9 cellular contexts compared by ENCODE assay signal in genomic region chr1:119713538-119714456, GRCh38. TPM values are rescaled to one million over a fixed set of nuclear protein-coding genes. Genes with fewer than 3 reads are reported as not detected.
DNase-seq lines count a peak whose midpoint lies in the region; ATAC-seq and TF ChIP-seq lines count a peak whose summit lies in the region.
"Had no signal": no experiment of that assay in that cellular context is flagged by ENCODE, and none has a peak within 500 bp of the region (broad histone marks: within the 10 kb centered on the region; RNA-seq: fewer than 3 reads in every experiment).

No MANE protein-coding gene starts in this region.

- ATAC-seq in IMR-90 (ENCODE audit: low read depth): no peak
- no peak for ATAC-seq in activated T-helper 17 cell treated with anti-CD3 and anti-CD28 coated beads, Interleukin-2, amount 50 U/mL, for 72 hours (replicated peaks)
- no peak for ATAC-seq in stimulated activated memory B cell treated with anti-CD40 and anti-IgM and Interleukin-4, amounts not matched to agents 10 μg/mL and 1 μg/mL and 100 μg/mL, for 72 hours
- ATAC-seq in HG03095 (IDR thresholded peaks at IDR 0.05; ENCODE audit: unreplicated experiment): no peak

- WGBS in IMR-90 (ENCODE audit: extremely low coverage in 2 of 2, insufficient read length in 1 of 2), 2 experiments: 57% methylated on average over 1 of the region's 8 CpGs; no CpG with 5 or more reads in 1 of the 2 experiments
- WGBS in hepatocyte (ENCODE audit: low lambda C conversion rate, missing lambda C conversion rate): 48% methylated on average over 8 of the region's 8 CpGs

- H3K9me1 ChIP-seq in IMR-90 (ENCODE audit: insufficient read depth, low read length): peaks cover 32% of the 10 kb centered on the region

- peak overlapping the region; percentile 97 for H3K4ac ChIP-seq in IMR-90 (ENCODE audit: low read depth, low read length)

- no peaks in the 10 kb centered on the region for H3K9me2 ChIP-seq in hepatocyte (replicated peaks; ENCODE audit: insufficient read depth)

- peaks cover 66% of the 10 kb centered on the region for H3K79me2 ChIP-seq in hepatocyte

- peak overlapping the region; percentile 96 for H4K91ac ChIP-seq in IMR-90 (ENCODE audit: insufficient read depth, low read depth, low read length)

- TF ChIP-seq RAD21 in IMR-90 (IDR thresholded peaks at IDR 0.05; ENCODE audit: low read length): no peak

- peak overlapping the region; percentile 78 for H2BK20ac ChIP-seq in IMR-90 (ENCODE audit: low read depth, low read length)

- H3K9me3 ChIP-seq in IMR-90 (ENCODE audit: control insufficient read depth, insufficient read depth, low read length): no peaks in the 10 kb centered on the region
- H3K9me3 ChIP-seq in hepatocyte (ENCODE audit: low read depth): no peaks in the 10 kb centered on the region
- H3K9me3 ChIP-seq: neutrophil had no signal

- TF ChIP-seq CTCF in BJ (IDR thresholded peaks at IDR 0.05; ENCODE audit: insufficient read depth, low read depth, low read length) (no peak), IMR-90 (conservative IDR thresholded peaks at IDR 0.05; ENCODE audit: low read depth, low read length) (no peak), hepatocyte (IDR thresholded peaks at IDR 0.05; ENCODE audit: poor library complexity) (no peak)

- H2AK5ac ChIP-seq in IMR-90 (ENCODE audit: low read depth, low read length): peak overlapping the region; percentile 95

- intact Hi-C loops in IMR-90 (cut with micrococcal nuclease): loop anchor here (5.0 kb wide), 2 partner anchors 66 to 1786 kb away; partner anchors contain the start of genes GDAP2, WDR3 and ZNF697

- H2AFZ ChIP-seq in IMR-90 (replicated peaks; ENCODE audit: low read length, poor library complexity) (peak overlapping the region; percentile 91), hepatocyte (peak overlapping the region; percentile 76)

- peak overlapping the region; percentile 98 for H2AK9ac ChIP-seq in IMR-90 (replicated peaks; ENCODE audit: low read depth, low read length, poor library complexity)

- H3K79me1 ChIP-seq in IMR-90 (ENCODE audit: low read depth in 1 of 2, low read length in 2 of 2): peaks cover 35 to 54% of the 10 kb centered on the region in 2 experiments

- peak overlapping the region; percentile 37 for H2BK5ac ChIP-seq in IMR-90 (ENCODE audit: low read depth, low read length, poor library complexity, severe bottlenecking)

- DNase-seq in BJ (ENCODE audit: low read depth) (no peak), IMR-90 (peak; percentile 24), hepatocyte (ENCODE audit: low spot score) (peak; percentile 21), RPMI8226 (no peak), SW 1271 (lab: John Stamatoyannopoulos, UW) (no peak)

- H3K36me3 ChIP-seq in BJ (ENCODE audit: control insufficient read depth, insufficient read depth, low read length) (no peaks in the 10 kb centered on the region), IMR-90 (ENCODE audit: control insufficient read depth, insufficient read depth, low read length) (no peaks in the 10 kb centered on the region), hepatocyte (replicated peaks; ENCODE audit: insufficient read depth, low read depth) (no peaks in the 10 kb centered on the region)
- H3K36me3 ChIP-seq: neutrophil had no signal

- H3K36me3 Mint-ChIP-seq in activated T-helper 17 cell treated with anti-CD3 and anti-CD28 coated beads, Interleukin-2, amount 50 U/mL, for 72 hours (ENCODE audit: low read depth): no peaks in the 10 kb centered on the region
- no peaks in the 10 kb centered on the region for H3K36me3 Mint-ChIP-seq in stimulated activated memory B cell treated with anti-CD40 and anti-IgM and Interleukin-4, amounts not matched to agents 10 μg/mL and 1 μg/mL and 100 μg/mL, for 72 hours

- H3K27ac ChIP-seq in IMR-90 (ENCODE audit: insufficient read depth, low read length) (peak overlapping the region; percentile 74), hepatocyte (peak overlapping the region; percentile 86)
- H3K27ac ChIP-seq: neutrophil had no signal

- H3K4me1 Mint-ChIP-seq in activated T-helper 17 cell treated with anti-CD3 and anti-CD28 coated beads, Interleukin-2, amount 50 U/mL, for 72 hours: peaks cover 4% of the 10 kb centered on the region
- peaks cover 25% of the 10 kb centered on the region for H3K4me1 Mint-ChIP-seq in stimulated activated memory B cell treated with anti-CD40 and anti-IgM and Interleukin-4, amounts not matched to agents 10 μg/mL and 1 μg/mL and 100 μg/mL, for 72 hours

- H3K56ac ChIP-seq in IMR-90 (ENCODE audit: extremely low read depth, insufficient read depth, low read length): peak overlapping the region; percentile 92; the same call in 1 of the 2 replicates

- H2BK120ac ChIP-seq in IMR-90 (ENCODE audit: low read depth, low read length): peak overlapping the region; percentile 89

- H2BK15ac ChIP-seq in IMR-90 (ENCODE audit: low read depth, low read length): peak overlapping the region; percentile 85; the same call in 2 of the 3 replicates

- peaks cover 19% of the 10 kb centered on the region for H3K4me1 ChIP-seq in IMR-90 (ENCODE audit: control insufficient read depth, insufficient read depth, low read length)
- peaks cover 37% of the 10 kb centered on the region for H3K4me1 ChIP-seq in hepatocyte (ENCODE audit: insufficient read depth)

- peak overlapping the region; percentile 95 for H3K23ac ChIP-seq in IMR-90 (ENCODE audit: low read depth, low read length)

- TF ChIP-seq POLR2A in IMR-90 (IDR thresholded peaks at IDR 0.05; ENCODE audit: low read depth, low read length): no peak

- peak overlapping the region; percentile 84 for H3K14ac ChIP-seq in IMR-90 (replicated peaks; ENCODE audit: low read depth, low read length)

- peak overlapping the region; percentile 88 for H3K9ac ChIP-seq in IMR-90 (ENCODE audit: low read depth, low read length)

- H3K27me3 ChIP-seq in BJ (ENCODE audit: control insufficient read depth, insufficient read depth, low read length): no peaks in the 10 kb centered on the region; the same call in 1 of the 2 replicates
- peaks cover 6% of the 10 kb centered on the region for H3K27me3 ChIP-seq in IMR-90 (ENCODE audit: control insufficient read depth, insufficient read depth, low read length)
- H3K27me3 ChIP-seq in hepatocyte: no peaks in the 10 kb centered on the region

- POLR2A ChIA-PET in BJ (lab: Charles Lee): no interaction called here
- POLR2A ChIA-PET in IMR-90 (lab: Charles Lee; ENCODE audit: unreplicated experiment): no interaction called here

- H3K9me3 Mint-ChIP-seq in activated T-helper 17 cell treated with anti-CD3 and anti-CD28 coated beads, Interleukin-2, amount 50 U/mL, for 72 hours: no peaks in the 10 kb centered on the region
- no peaks in the 10 kb centered on the region for H3K9me3 Mint-ChIP-seq in stimulated activated memory B cell treated with anti-CD40 and anti-IgM and Interleukin-4, amounts not matched to agents 10 μg/mL and 1 μg/mL and 100 μg/mL, for 72 hours

- H4K5ac ChIP-seq in IMR-90 (ENCODE audit: low read depth, low read length): peak overlapping the region; percentile 58

- peak overlapping the region; percentile 72 for H3K4me3 Mint-ChIP-seq in activated T-helper 17 cell treated with anti-CD3 and anti-CD28 coated beads, Interleukin-2, amount 50 U/mL, for 72 hours
- peak overlapping the region; percentile 75 for H3K4me3 Mint-ChIP-seq in stimulated activated memory B cell treated with anti-CD40 and anti-IgM and Interleukin-4, amounts not matched to agents 10 μg/mL and 1 μg/mL and 100 μg/mL, for 72 hours

- no peak overlapping the region for H3K27ac Mint-ChIP-seq in activated T-helper 17 cell treated with anti-CD3 and anti-CD28 coated beads, Interleukin-2, amount 50 U/mL, for 72 hours
- peak overlapping the region; percentile 44 for H3K27ac Mint-ChIP-seq in stimulated activated memory B cell treated with anti-CD40 and anti-IgM and Interleukin-4, amounts not matched to agents 10 μg/mL and 1 μg/mL and 100 μg/mL, for 72 hours

- H4K20me1 ChIP-seq in IMR-90 (ENCODE audit: insufficient read depth, low read length): peaks cover 46% of the 10 kb centered on the region
- peaks cover 22% of the 10 kb centered on the region for H4K20me1 ChIP-seq in hepatocyte (ENCODE audit: insufficient read depth, poor library complexity, severe bottlenecking)

- in situ Hi-C loops in IMR-90 (cut with MboI; ENCODE audit: low sequenced_read_pairs): no loop called here

- dilution Hi-C loops in IMR-90 (cut with HindIII; ENCODE audit: low sequenced_read_pairs, unreplicated experiment): no loop called here

- CTCF ChIA-PET in BJ (lab: Yijun Ruan, JAX) (interaction anchor here (0.6 to 2.4 kb wide), 4 partner anchors 21 to 102 kb away, joined by 3 to 13 read pairs (median 4); no protein-coding TSS in a partner anchor), IMR-90 (lab: Yijun Ruan, JAX) (interaction anchor here (0.6 to 0.7 kb wide), 2 partner anchors 11 to 114 kb away, joined by 3 read pairs; no protein-coding TSS in a partner anchor)

- H3K4me2 ChIP-seq in IMR-90 (ENCODE audit: low read depth, low read length): peak overlapping the region; percentile 75
- peak overlapping the region; percentile 78 for H3K4me2 ChIP-seq in hepatocyte

- peaks cover 33% of the 10 kb centered on the region for H3K27me3 Mint-ChIP-seq in activated T-helper 17 cell treated with anti-CD3 and anti-CD28 coated beads, Interleukin-2, amount 50 U/mL, for 72 hours
- peaks cover 9% of the 10 kb centered on the region for H3K27me3 Mint-ChIP-seq in stimulated activated memory B cell treated with anti-CD40 and anti-IgM and Interleukin-4, amounts not matched to agents 10 μg/mL and 1 μg/mL and 100 μg/mL, for 72 hours

- H3K18ac ChIP-seq in IMR-90 (ENCODE audit: low read depth, low read length): peak overlapping the region; percentile 67

- BruUV-seq in IMR-90 (replicated peaks; lab: Mats Ljungman, UMichigan): no TSS peak

- H3K4me3 ChIP-seq in BJ (ENCODE audit: low read depth, low read length) (peak overlapping the region; percentile 83), IMR-90 (ENCODE audit: insufficient read depth, low read depth, low read length) (peak overlapping the region; percentile 78; the same call in 1 of the 2 replicates), hepatocyte (peak overlapping the region; percentile 94)

- H4K8ac ChIP-seq in IMR-90 (ENCODE audit: low read depth in 2 of 2, low read length in 2 of 2): peak overlapping the region; percentile 82 to 90; a peak in 2 of 4 replicates

RNA-seq across cellular contexts. Expression of gene PHGDH, which starts 2.1 kb away (rescaled TPM):
- polyA plus RNA-seq in BJ (2011; rRNA removed) (138 and 287 TPM in 2 replicates), IMR-90 (2012; rRNA removed) (69.1 and 87.9 TPM in 2 replicates), hepatocyte (144 and 167 TPM in 2 replicates)
- 146 and 148 TPM in 2 replicates for polyA minus RNA-seq in BJ (2011; rRNA and poly(A)+ RNA removed)
- total RNA-seq in IMR-90 (2012; rRNA removed) (162 and 331 TPM in 2 replicates), hepatocyte (138 and 181 TPM in 2 replicates)
- polyA plus RNA-seq in IMR-90 (2012; cell fraction: cytosol; rRNA removed): 73.9 and 110 TPM in 2 replicates
- polyA plus RNA-seq in IMR-90 (2012; cell fraction: nucleus; rRNA removed; ENCODE audit: low replicate concordance): 85.5 and 118 TPM in 2 replicates
- total RNA-seq in activated T-helper 17 cell treated with anti-CD3 and anti-CD28 coated beads, Interleukin-2, amount 50 U/mL, for 72 hours: 10 to 100 TPM; 11.6 to 27.5 TPM

RNA-seq across cellular contexts. Expression of gene HMGCS2, which starts 54.9 kb away (rescaled TPM):
- polyA plus RNA-seq in BJ (2011; rRNA removed) (not detected in 2 replicates), IMR-90 (2012; rRNA removed) (not detected in 2 replicates), hepatocyte (119 and 167 TPM in 2 replicates)
- polyA minus RNA-seq in BJ (2011; rRNA and poly(A)+ RNA removed): not detected in 2 replicates
- total RNA-seq in IMR-90 (2012; rRNA removed) (not detected in 2 replicates), hepatocyte (188 and 207 TPM in 2 replicates)
- polyA plus RNA-seq in IMR-90 (2012; cell fraction: cytosol; rRNA removed): not detected in 2 replicates
- not detected in 2 replicates for polyA plus RNA-seq in IMR-90 (2012; cell fraction: nucleus; rRNA removed; ENCODE audit: low replicate concordance)
- not detected for total RNA-seq in activated T-helper 17 cell treated with anti-CD3 and anti-CD28 coated beads, Interleukin-2, amount 50 U/mL, for 72 hours

Comparison
In these comparisons a context has a peak if more than half of its experiments do, and no peak if none do; other contexts are left out.
1. DNase-seq: peak in IMR-90 (single experiment) and hepatocyte (single experiment); none in BJ (single experiment), RPMI8226 (single experiment) and SW 1271 (0 of 2).
2. RNA of gene HMGCS2, which starts 54.9 kb away (total RNA-seq): 188 to 207 TPM in hepatocyte; not detected in IMR-90 and not detected in activated T-helper 17 cell treated with anti-CD3 and anti-CD28 coated beads, Interleukin-2, amount 50 U/mL, for 72 hours; every median in the first group is over 100 times any median in the second.
3. Peak in every context shown above with its lines, with median percentiles within 50 percentile points of each other: H3K4me3 ChIP-seq.